1 cellular context compared by ENCODE assay signal in the genomic region with DNA sequence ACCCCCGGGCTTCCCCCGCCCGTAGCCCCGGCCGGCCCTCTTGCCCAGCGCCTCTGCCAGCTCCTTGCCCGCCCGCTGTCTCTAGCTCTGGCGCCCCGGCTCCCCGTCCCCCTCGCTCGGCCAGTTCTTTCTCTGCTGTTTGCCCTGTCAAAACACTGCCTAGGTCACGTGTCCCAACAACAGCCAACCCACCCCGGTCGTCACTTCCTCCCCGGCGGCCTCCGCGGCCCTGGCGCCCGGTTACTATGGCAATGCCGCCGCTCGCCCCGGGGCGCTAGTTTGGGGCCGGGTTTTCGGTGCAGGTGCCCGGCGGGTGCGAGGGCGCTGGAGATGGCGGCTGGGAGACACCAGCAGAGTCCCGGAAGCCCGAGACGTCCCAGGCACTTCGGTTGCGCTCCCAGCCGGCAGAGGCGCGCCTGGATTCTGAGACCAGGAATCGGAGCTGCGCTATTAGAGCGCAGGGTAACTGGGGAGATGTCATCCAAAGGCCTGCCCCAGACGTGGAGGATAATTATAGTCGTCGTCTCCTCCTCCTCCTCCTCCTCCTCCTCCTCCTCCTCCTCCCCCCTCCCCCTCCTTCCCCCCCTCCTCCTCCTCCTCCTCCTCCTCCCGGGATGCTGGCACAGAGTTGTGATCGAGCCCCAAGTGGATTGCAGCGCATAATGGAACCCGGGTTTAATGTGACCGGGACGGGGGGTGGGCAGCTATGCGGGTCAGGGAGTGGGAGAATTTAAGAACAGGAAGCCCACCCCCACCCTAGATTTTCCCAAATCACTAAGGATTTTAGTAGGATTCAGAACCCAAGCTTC.
A peak's percentile ranks its signal among the peaks of the same experiment; 100 is the strongest.
TF ChIP-seq lines count a peak whose summit lies in the region.

A gene with protein sequence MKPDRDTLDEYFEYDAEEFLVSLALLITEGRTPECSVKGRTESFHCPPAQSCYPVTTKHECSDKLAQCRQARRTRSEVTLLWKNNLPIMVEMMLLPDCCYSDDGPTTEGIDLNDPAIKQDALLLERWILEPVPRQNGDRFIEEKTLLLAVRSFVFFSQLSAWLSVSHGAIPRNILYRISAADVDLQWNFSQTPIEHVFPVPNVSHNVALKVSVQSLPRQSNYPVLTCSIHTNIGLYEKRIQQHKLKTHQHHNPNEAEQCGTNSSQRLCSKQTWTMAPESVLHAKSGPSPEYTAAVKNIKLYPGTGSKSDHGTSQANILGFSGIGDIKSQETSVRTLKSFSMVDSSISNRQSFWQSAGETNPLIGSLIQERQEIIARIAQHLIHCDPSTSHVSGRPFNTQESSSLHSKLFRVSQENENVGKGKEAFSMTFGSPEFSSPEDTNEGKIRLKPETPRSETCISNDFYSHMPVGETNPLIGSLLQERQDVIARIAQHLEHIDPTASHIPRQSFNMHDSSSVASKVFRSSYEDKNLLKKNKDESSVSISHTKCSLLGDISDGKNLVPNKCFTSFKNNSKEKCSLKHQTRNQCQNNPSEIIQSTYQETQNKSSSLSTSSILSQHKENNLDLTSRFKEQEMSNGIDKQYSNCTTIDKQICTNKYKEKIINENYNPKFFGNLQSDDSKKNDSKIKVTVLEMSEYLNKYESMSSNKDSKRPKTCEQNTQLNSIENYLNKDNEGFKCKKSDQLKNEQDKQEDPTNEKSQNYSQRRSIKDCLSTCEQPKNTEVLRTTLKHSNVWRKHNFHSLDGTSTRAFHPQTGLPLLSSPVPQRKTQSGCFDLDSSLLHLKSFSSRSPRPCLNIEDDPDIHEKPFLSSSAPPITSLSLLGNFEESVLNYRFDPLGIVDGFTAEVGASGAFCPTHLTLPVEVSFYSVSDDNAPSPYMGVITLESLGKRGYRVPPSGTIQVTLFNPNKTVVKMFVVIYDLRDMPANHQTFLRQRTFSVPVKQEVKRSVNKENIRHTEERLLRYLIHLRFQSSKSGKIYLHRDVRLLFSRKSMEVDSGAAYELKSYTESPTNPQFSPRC (minus strand): TSS at position 157 of the 809 bp plus-strand sequence. CDS start 1,367 bp downstream, outside the sequence.

TF ChIP-seq in HepG2, 621 proteins besides CTCF, POLR2A, EP300 and RAD21 (continued from another document and continues in another):
- TF ChIP-seq ARID5B (CRISPR knock-in tag; IDR thresholded peaks at IDR 0.05) (peak; percentile 50; the same call in 1 of the 2 replicates), TCF7L2 (IDR thresholded peaks at IDR 0.05; ENCODE audit: low read depth, low read length) (no peak), PAX8 (CRISPR knock-in tag; IDR thresholded peaks at IDR 0.05; ENCODE audit: borderline replicate concordance) (no peak), RFXAP (CRISPR knock-in tag; IDR thresholded peaks at IDR 0.05; ENCODE audit: borderline replicate concordance) (peak; percentile 99), ARNTL (CRISPR knock-in tag; IDR thresholded peaks at IDR 0.05) (peak; percentile 77; the same call in 1 of the 2 replicates), NKX3-1 (CRISPR knock-in tag; IDR thresholded peaks at IDR 0.05) (no peak), ZNF264 (CRISPR knock-in tag; IDR thresholded peaks at IDR 0.05) (no peak), CREM (IDR thresholded peaks at IDR 0.05) (peak; percentile 64), CREM (CRISPR knock-in tag; IDR thresholded peaks at IDR 0.05) (no peak), YEATS2 (CRISPR knock-in tag; IDR thresholded peaks at IDR 0.05; ENCODE audit: borderline replicate concordance) (peak; percentile 46; the same call in 1 of the 2 replicates), GABPA (IDR thresholded peaks at IDR 0.05; ENCODE audit: low read depth, low read length) (peak; percentile 67), GABPA (CRISPR knock-in tag; IDR thresholded peaks at IDR 0.05; ENCODE audit: low read depth) (peak; percentile 90), ZNF256 (CRISPR knock-in tag; conservative IDR thresholded peaks at IDR 0.05) (no peak), ARHGAP35 (CRISPR knock-in tag; IDR thresholded peaks at IDR 0.05; ENCODE audit: borderline replicate concordance) (no peak), ZNF335 (CRISPR knock-in tag; IDR thresholded peaks at IDR 0.05) (no peak), BHLHE40 (IDR thresholded peaks at IDR 0.05; ENCODE audit: low read length) (peak; percentile 72), ZGPAT (CRISPR knock-in tag; IDR thresholded peaks at IDR 0.05) (no peak), MAZ (IDR thresholded peaks at IDR 0.05; ENCODE audit: borderline replicate concordance, low read depth, low read length) (no peak), MAZ (CRISPR knock-in tag; IDR thresholded peaks at IDR 0.05; ENCODE audit: low read depth) (peak; percentile 39; the same call in 1 of the 2 replicates), NFKB2 (CRISPR knock-in tag; IDR thresholded peaks at IDR 0.05; ENCODE audit: borderline replicate concordance) (0 out of 2 replicates have a peak, but pooled peaks have one; percentile 4), ZNF225 (CRISPR knock-in tag; IDR thresholded peaks at IDR 0.05) (no peak), ZNF615 (CRISPR knock-in tag; IDR thresholded peaks at IDR 0.05; ENCODE audit: borderline replicate concordance) (0 out of 2 replicates have a peak, but pooled peaks have one; percentile 53), MYNN (CRISPR knock-in tag; IDR thresholded peaks at IDR 0.05; ENCODE audit: low read depth) (no peak), ZNF781 (CRISPR knock-in tag; IDR thresholded peaks at IDR 0.05; ENCODE audit: borderline replicate concordance, not compliant biosample characterization) (no peak), KAT7 (CRISPR knock-in tag; IDR thresholded peaks at IDR 0.05; ENCODE audit: borderline replicate concordance) (no peak), ZNF296 (CRISPR knock-in tag; conservative IDR thresholded peaks at IDR 0.05) (no peak), FOXC1 (CRISPR knock-in tag; IDR thresholded peaks at IDR 0.05; ENCODE audit: borderline replicate concordance) (no peak), ZFP36L2 (CRISPR knock-in tag; IDR thresholded peaks at IDR 0.05) (no peak)
- TF ChIP-seq, protein P1, sequence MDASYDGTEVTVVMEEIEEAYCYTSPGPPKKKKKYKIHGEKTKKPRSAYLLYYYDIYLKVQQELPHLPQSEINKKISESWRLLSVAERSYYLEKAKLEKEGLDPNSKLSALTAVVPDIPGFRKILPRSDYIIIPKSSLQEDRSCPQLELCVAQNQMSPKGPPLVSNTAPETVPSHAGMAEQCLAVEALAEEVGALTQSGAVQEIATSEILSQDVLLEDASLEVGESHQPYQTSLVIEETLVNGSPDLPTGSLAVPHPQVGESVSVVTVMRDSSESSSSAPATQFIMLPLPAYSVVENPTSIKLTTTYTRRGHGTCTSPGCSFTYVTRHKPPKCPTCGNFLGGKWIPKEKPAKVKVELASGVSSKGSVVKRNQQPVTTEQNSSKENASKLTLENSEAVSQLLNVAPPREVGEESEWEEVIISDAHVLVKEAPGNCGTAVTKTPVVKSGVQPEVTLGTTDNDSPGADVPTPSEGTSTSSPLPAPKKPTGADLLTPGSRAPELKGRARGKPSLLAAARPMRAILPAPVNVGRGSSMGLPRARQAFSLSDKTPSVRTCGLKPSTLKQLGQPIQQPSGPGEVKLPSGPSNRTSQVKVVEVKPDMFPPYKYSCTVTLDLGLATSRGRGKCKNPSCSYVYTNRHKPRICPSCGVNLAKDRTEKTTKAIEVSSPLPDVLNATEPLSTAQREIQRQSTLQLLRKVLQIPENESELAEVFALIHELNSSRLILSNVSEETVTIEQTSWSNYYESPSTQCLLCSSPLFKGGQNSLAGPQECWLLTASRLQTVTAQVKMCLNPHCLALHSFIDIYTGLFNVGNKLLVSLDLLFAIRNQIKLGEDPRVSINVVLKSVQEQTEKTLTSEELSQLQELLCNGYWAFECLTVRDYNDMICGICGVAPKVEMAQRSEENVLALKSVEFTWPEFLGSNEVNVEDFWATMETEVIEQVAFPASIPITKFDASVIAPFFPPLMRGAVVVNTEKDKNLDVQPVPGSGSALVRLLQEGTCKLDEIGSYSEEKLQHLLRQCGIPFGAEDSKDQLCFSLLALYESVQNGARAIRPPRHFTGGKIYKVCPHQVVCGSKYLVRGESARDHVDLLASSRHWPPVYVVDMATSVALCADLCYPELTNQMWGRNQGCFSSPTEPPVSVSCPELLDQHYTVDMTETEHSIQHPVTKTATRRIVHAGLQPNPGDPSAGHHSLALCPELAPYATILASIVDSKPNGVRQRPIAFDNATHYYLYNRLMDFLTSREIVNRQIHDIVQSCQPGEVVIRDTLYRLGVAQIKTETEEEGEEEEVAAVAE (CRISPR knock-in tag; IDR thresholded peaks at IDR 0.05; ENCODE audit: borderline replicate concordance), result 0 out of 2 replicates have a peak, but pooled peaks have one; percentile 13
- TF ChIP-seq, protein P2, sequence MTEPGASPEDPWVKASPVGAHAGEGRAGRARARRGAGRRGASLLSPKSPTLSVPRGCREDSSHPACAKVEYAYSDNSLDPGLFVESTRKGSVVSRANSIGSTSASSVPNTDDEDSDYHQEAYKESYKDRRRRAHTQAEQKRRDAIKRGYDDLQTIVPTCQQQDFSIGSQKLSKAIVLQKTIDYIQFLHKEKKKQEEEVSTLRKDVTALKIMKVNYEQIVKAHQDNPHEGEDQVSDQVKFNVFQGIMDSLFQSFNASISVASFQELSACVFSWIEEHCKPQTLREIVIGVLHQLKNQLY (CRISPR knock-in tag; IDR thresholded peaks at IDR 0.05), result no peak
- TF ChIP-seq, protein P3, sequence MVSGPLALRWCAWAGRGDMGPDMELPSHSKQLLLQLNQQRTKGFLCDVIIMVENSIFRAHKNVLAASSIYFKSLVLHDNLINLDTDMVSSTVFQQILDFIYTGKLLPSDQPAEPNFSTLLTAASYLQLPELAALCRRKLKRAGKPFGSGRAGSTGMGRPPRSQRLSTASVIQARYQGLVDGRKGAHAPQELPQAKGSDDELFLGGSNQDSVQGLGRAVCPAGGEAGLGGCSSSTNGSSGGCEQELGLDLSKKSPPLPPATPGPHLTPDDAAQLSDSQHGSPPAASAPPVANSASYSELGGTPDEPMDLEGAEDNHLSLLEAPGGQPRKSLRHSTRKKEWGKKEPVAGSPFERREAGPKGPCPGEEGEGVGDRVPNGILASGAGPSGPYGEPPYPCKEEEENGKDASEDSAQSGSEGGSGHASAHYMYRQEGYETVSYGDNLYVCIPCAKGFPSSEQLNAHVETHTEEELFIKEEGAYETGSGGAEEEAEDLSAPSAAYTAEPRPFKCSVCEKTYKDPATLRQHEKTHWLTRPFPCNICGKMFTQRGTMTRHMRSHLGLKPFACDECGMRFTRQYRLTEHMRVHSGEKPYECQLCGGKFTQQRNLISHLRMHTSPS (CRISPR knock-in tag; IDR thresholded peaks at IDR 0.05; ENCODE audit: low read depth), result 0 out of 2 replicates have a peak, but pooled peaks have one; percentile 19
- TF ChIP-seq, protein P4, sequence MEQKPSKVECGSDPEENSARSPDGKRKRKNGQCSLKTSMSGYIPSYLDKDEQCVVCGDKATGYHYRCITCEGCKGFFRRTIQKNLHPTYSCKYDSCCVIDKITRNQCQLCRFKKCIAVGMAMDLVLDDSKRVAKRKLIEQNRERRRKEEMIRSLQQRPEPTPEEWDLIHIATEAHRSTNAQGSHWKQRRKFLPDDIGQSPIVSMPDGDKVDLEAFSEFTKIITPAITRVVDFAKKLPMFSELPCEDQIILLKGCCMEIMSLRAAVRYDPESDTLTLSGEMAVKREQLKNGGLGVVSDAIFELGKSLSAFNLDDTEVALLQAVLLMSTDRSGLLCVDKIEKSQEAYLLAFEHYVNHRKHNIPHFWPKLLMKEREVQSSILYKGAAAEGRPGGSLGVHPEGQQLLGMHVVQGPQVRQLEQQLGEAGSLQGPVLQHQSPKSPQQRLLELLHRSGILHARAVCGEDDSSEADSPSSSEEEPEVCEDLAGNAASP (CRISPR knock-in tag; IDR thresholded peaks at IDR 0.05; ENCODE audit: borderline replicate concordance), result 0 out of 2 replicates have a peak, but pooled peaks have one; percentile 40
- TF ChIP-seq, protein P5, sequence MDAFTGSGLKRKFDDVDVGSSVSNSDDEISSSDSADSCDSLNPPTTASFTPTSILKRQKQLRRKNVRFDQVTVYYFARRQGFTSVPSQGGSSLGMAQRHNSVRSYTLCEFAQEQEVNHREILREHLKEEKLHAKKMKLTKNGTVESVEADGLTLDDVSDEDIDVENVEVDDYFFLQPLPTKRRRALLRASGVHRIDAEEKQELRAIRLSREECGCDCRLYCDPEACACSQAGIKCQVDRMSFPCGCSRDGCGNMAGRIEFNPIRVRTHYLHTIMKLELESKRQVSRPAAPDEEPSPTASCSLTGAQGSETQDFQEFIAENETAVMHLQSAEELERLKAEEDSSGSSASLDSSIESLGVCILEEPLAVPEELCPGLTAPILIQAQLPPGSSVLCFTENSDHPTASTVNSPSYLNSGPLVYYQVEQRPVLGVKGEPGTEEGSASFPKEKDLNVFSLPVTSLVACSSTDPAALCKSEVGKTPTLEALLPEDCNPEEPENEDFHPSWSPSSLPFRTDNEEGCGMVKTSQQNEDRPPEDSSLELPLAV (CRISPR knock-in tag; conservative IDR thresholded peaks at IDR 0.05; ENCODE audit: low read depth), result no peak
